ENCODE assay signal across 20 cellular contexts in genomic region chr18:48017625-48018024, GRCh38.
DNase-seq lines count a peak whose midpoint lies in the region; ATAC-seq and TF ChIP-seq lines count a peak whose summit lies in the region.
"Had no signal": no experiment of that assay in that cellular context is flagged by ENCODE, and none has a peak within 500 bp of the region (broad histone marks: within the 10 kb centered on the region; RNA-seq: fewer than 3 reads in every experiment).

No MANE protein-coding gene starts in this region.

- intact Hi-C loops in MCF 10A (cut with micrococcal nuclease) = no loop called here
- intact Hi-C loops in breast epithelium (cut with DNase I; ENCODE audit: low total_unique reads) = no loop called here
- intact Hi-C loops in right lobe of liver (cut with DNase I) = no loop called here

- ATAC-seq in right lobe of liver (peak; percentile 60 to 94 (median 84)), GM21447 (IDR thresholded peaks at IDR 0.05; ENCODE audit: unreplicated experiment) (no peak), HG02571 (IDR thresholded peaks at IDR 0.05; ENCODE audit: unreplicated experiment) (no peak)
- ATAC-seq: stimulated activated memory B cell treated with anti-CD40 and anti-IgM and Interleukin-4, amounts not matched to agents 10 μg/mL and 1 μg/mL and 100 μg/mL, for 72 hours had no signal

- H3K9me3 ChIP-seq in breast epithelium (no peaks in the 10 kb centered on the region), right lobe of liver (no peaks in the 10 kb centered on the region)
- H3K9me3 ChIP-seq: prostate gland, thyroid gland had no signal

- no peaks in the 10 kb centered on the region for H3K36me3 ChIP-seq in breast epithelium
- H3K36me3 ChIP-seq in right lobe of liver = no peaks in the 10 kb centered on the region
- H3K36me3 ChIP-seq: BLaER1, prostate gland, thyroid gland had no signal

- WGBS in right lobe of liver (ENCODE audit: insufficient coverage, low coverage, low lambda C conversion rate, missing lambda C conversion rate) = 73% methylated on average over 3 of the region's 3 CpGs

- POLR2A ChIA-PET in MCF 10A (lab: Yijun Ruan, JAX) = interaction anchor here (0.8 to 1.2 kb wide), 4 partner anchors 14 to 88 kb away, joined by 3 to 4 read pairs (median 3); no protein-coding TSS in a partner anchor

- H3K27me3 ChIP-seq in breast epithelium (no peaks in the 10 kb centered on the region), right lobe of liver (no peaks in the 10 kb centered on the region)
- H3K27me3 ChIP-seq: BLaER1, thyroid gland had no signal

- H3K4me1 Mint-ChIP-seq in MCF 10A (ENCODE audit: insufficient read depth, unreplicated experiment) = peaks cover 11% of the 10 kb centered on the region
- H3K4me1 Mint-ChIP-seq: stimulated activated memory B cell treated with anti-CD40 and anti-IgM and Interleukin-4, amounts not matched to agents 10 μg/mL and 1 μg/mL and 100 μg/mL, for 72 hours had no signal

- TF ChIP-seq POLR2A in breast epithelium (IDR thresholded peaks at IDR 0.05) = no peak
- TF ChIP-seq POLR2A in right lobe of liver (IDR thresholded peaks at IDR 0.05) = no peak

- H3K9me3 Mint-ChIP-seq in MCF 10A (ENCODE audit: unreplicated experiment) = no peaks in the 10 kb centered on the region

- no peak overlapping the region for H3K27ac Mint-ChIP-seq in MCF 10A (ENCODE audit: low read depth, unreplicated experiment)
- H3K27ac Mint-ChIP-seq: IgD-negative memory B cell; stimulated activated memory B cell treated with anti-CD40 and anti-IgM and Interleukin-4, amounts not matched to agents 10 μg/mL and 1 μg/mL and 100 μg/mL, for 72 hours had no signal

- no peak overlapping the region for H3K4me3 ChIP-seq in breast epithelium
- H3K4me3 ChIP-seq in right lobe of liver = no peak overlapping the region
- H3K4me3 ChIP-seq: BLaER1, prostate gland, thyroid gland had no signal

- TF ChIP-seq CTCF in MCF 10A (IDR thresholded peaks at IDR 0.05; ENCODE audit: unreplicated experiment) (no peak), breast epithelium (IDR thresholded peaks at IDR 0.05) (no peak), right lobe of liver (IDR thresholded peaks at IDR 0.05) (no peak)

- CTCF ChIA-PET in MCF 10A (lab: Yijun Ruan, JAX) = interaction anchor here (0.6 to 1.7 kb wide), 9 partner anchors 8 to 447 kb away, joined by 3 to 5 read pairs (median 3); no protein-coding TSS in a partner anchor

- H3K36me3 Mint-ChIP-seq in MCF 10A (ENCODE audit: insufficient read depth, unreplicated experiment) = no peaks in the 10 kb centered on the region
- H3K36me3 Mint-ChIP-seq: IgD-negative memory B cell had no signal

- no TSS peak for BruUV-seq in MCF 10A (replicated peaks; lab: Mats Ljungman, UMichigan)

- DNase-seq in MCF 10A (ENCODE audit: unreplicated experiment) (peak; percentile 90), breast epithelium (ENCODE audit: low spot score in 2 of 2) (no peak), fibroblast of gingiva (ENCODE audit: low read depth) (peak; percentile 93), right lobe of liver (peak in 1 of 3 donors; percentile 46), AG08395 (ENCODE audit: low spot score) (no peak), SKM-1 (lab: John Stamatoyannopoulos, UW; ENCODE audit: unreplicated experiment) (no peak)
- DNase-seq: 8988T; activated CD4-positive, alpha-beta T cell treated with anti-CD3 and anti-CD28 coated beads, Interleukin-2, amount 50 U/mL, for 4 hours; H7; NCI-H1417; NCI-H526 treated with DMSO at 0.1 percent for 48 hours; small intestine; stimulated activated CD4-positive, alpha-beta T cell treated with anti-CD3 and anti-CD28 coated beads, Interleukin-2, amount 100 ng/mL, for 24 hours; thyroid gland had no signal

- H3K27me3 Mint-ChIP-seq in MCF 10A (ENCODE audit: insufficient read depth, unreplicated experiment) = peaks cover 19% of the 10 kb centered on the region

- H3K27ac ChIP-seq in breast epithelium (no peak overlapping the region), right lobe of liver (no peak overlapping the region)
- H3K27ac ChIP-seq: BLaER1, prostate gland, thyroid gland had no signal

- no peak overlapping the region for H3K4me3 Mint-ChIP-seq in MCF 10A (ENCODE audit: unreplicated experiment)
- H3K4me3 Mint-ChIP-seq: IgD-negative memory B cell; stimulated activated memory B cell treated with anti-CD40 and anti-IgM and Interleukin-4, amounts not matched to agents 10 μg/mL and 1 μg/mL and 100 μg/mL, for 72 hours had no signal

- H3K4me1 ChIP-seq in breast epithelium (no peaks in the 10 kb centered on the region), right lobe of liver (peaks cover 0 to 7% (median 3%) of the 10 kb centered on the region in 4 donors)
- H3K4me1 ChIP-seq: prostate gland, thyroid gland had no signal

Comparison
In these comparisons a context has a peak if more than half of its experiments do, and no peak if none do; other contexts are left out.
1. DNase-seq: peak in MCF 10A (single experiment) and fibroblast of gingiva (single experiment); none in breast epithelium (0 of 2), AG08395 (single experiment) and SKM-1 (single experiment).
2. ATAC-seq: peak in right lobe of liver (4 of 4); none in GM21447 (single experiment) and HG02571 (single experiment).